In the genomic region with DNA sequence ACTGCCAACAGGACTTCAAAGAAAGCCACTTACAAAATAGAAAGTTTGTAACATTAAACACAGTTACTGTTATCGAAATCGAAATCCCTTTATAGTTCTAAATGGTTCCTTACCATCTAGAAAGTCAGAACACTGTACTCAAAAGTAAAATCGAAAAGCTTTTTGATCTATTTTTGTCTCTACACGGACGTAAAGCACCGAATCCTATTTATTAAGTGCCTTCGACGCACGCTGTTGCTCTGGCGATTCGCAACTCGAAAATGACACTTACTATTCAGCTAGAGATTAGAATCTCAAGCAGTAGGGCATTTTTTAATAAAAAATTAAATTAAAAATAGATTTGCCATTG, we compare ENCODE assay signal across 16 cellular contexts.
DNase-seq lines count a peak whose midpoint lies in the region; ATAC-seq and TF ChIP-seq lines count a peak whose summit lies in the region.
"Had no signal": no experiment of that assay in that cellular context is flagged by ENCODE, and none has a peak within 500 bp of the region (broad histone marks: within the 10 kb centered on the region; RNA-seq: fewer than 3 reads in every experiment).

No MANE protein-coding gene starts in this region.

- peaks cover 0 to 3% (median 0%) of the 10 kb centered on the region in 11 donors for H3K9me3 ChIP-seq in heart right ventricle
- H3K9me3 ChIP-seq in OCI-LY3 (ENCODE audit: insufficient read depth, low read length), result no peaks in the 10 kb centered on the region
- no peaks in the 10 kb centered on the region for H3K9me3 ChIP-seq in vagina
- H3K9me3 ChIP-seq: mucosa of descending colon had no signal

- ATAC-seq in heart right ventricle (no peak), left ventricle myocardium superior (no peak), HG02870 (IDR thresholded peaks at IDR 0.05; ENCODE audit: unreplicated experiment) (peak; percentile 81), GM18870 (IDR thresholded peaks at IDR 0.05; ENCODE audit: unreplicated experiment) (no peak)
- ATAC-seq: foreskin keratinocyte had no signal

- WGBS in heart right ventricle, 2 donors, result 48 to 56% methylated on average over 12 of the region's 12 CpGs

- H3K4me3 ChIP-seq in heart right ventricle (peak overlapping the region in 3 of 10 donors; percentile 8 to 28 (median 24)), OCI-LY3 (ENCODE audit: low read length) (peak overlapping the region; percentile 65), vagina (no peak overlapping the region)
- H3K4me3 ChIP-seq: mucosa of descending colon had no signal

- intact Hi-C loops in heart right ventricle (cut with DNase I) (loop anchor here in 1 of 10 donors (5.0 kb wide), 1 partner anchor 80 kb away; a partner anchor contains a TSS), left ventricle myocardium superior (cut with micrococcal nuclease) (no loop called here), vagina (cut with DNase I) (loop anchor here (10.0 kb wide), 1 partner anchor 47 kb away; no protein-coding TSS in a partner anchor)

- H3K36me3 ChIP-seq in heart right ventricle (no peaks in the 10 kb centered on the region), OCI-LY3 (replicated peaks; ENCODE audit: low read depth, low read length) (no peaks in the 10 kb centered on the region), vagina (no peaks in the 10 kb centered on the region)

- H3K4me1 ChIP-seq in heart right ventricle, result peaks cover 0 to 60% (median 35%) of the 10 kb centered on the region in 9 donors
- H3K4me1 ChIP-seq in OCI-LY3 (ENCODE audit: low read length), result peaks cover 24% of the 10 kb centered on the region
- peaks cover 34% of the 10 kb centered on the region for H3K4me1 ChIP-seq in vagina
- H3K4me1 ChIP-seq: foreskin keratinocyte had no signal

- no peaks in the 10 kb centered on the region for H3K27me3 ChIP-seq in heart right ventricle
- H3K27me3 ChIP-seq in OCI-LY3 (ENCODE audit: low read depth, low read length), result no peaks in the 10 kb centered on the region
- no peaks in the 10 kb centered on the region for H3K27me3 ChIP-seq in vagina
- H3K27me3 ChIP-seq: foreskin keratinocyte had no signal

- no peak for DNase-seq in heart right ventricle
- no peak for DNase-seq in left ventricle myocardium superior
- DNase-seq in vagina (ENCODE audit: extremely low spot score in 2 of 2), result no peak
- no peak for DNase-seq in amygdala (lab: John Stamatoyannopoulos, UW)
- no peak for DNase-seq in NK-92 (lab: John Stamatoyannopoulos, UW; ENCODE audit: unreplicated experiment)
- DNase-seq: activated CD4-positive, alpha-beta T cell treated with anti-CD3 and anti-CD28 coated beads for 48 hours; activated T-cell treated with anti-CD3 and anti-CD28 coated beads for 4 hours; CD4-positive, CD25-positive, alpha-beta regulatory T cell; foreskin keratinocyte; immature natural killer cell; mucosa of descending colon; stimulated activated naive B cell treated with anti-CD40 and anti-IgM and Interleukin-4, amounts not matched to agents 10 μg/mL and 1 μg/mL and 100 μg/mL, for 72 hours; T-helper 2 cell had no signal

- H3K27ac ChIP-seq in heart right ventricle (peak overlapping the region in 8 of 10 donors; percentile 20 to 67 (median 58)), OCI-LY3 (ENCODE audit: low read length) (peak overlapping the region; percentile 71), vagina (peak overlapping the region; percentile 6)
- H3K27ac ChIP-seq: foreskin keratinocyte had no signal

- TF ChIP-seq CTCF in heart right ventricle (IDR thresholded peaks at IDR 0.05), result no peak
- TF ChIP-seq CTCF in OCI-LY3 (IDR thresholded peaks at IDR 0.05; ENCODE audit: low read depth, low read length), result no peak
- no peak for TF ChIP-seq CTCF in vagina (IDR thresholded peaks at IDR 0.05)

- H3K4me2 ChIP-seq in OCI-LY3 (ENCODE audit: low read length), result peak overlapping the region; percentile 65

- no peak overlapping the region for H2AFZ ChIP-seq in OCI-LY3 (ENCODE audit: low read depth, low read length)

- peak overlapping the region; percentile 30 for H3K9ac ChIP-seq in OCI-LY3 (ENCODE audit: low read length)

- peaks cover 58% of the 10 kb centered on the region for H3K79me2 ChIP-seq in OCI-LY3 (ENCODE audit: low read length)

- peaks cover 33% of the 10 kb centered on the region for H4K20me1 ChIP-seq in OCI-LY3 (ENCODE audit: insufficient read depth, low read length)

- TF ChIP-seq POLR2A in vagina (IDR thresholded peaks at IDR 0.05), result no peak

Comparison
In these comparisons a context has a peak if more than half of its experiments do, and no peak if none do; other contexts are left out.
1. H3K27ac ChIP-seq: peak in every context shown above with its lines; median percentile 71 in OCI-LY3; 58 in heart right ventricle; 6 in vagina.